ENCODE assay signal across 1 cellular context in the genomic region with DNA sequence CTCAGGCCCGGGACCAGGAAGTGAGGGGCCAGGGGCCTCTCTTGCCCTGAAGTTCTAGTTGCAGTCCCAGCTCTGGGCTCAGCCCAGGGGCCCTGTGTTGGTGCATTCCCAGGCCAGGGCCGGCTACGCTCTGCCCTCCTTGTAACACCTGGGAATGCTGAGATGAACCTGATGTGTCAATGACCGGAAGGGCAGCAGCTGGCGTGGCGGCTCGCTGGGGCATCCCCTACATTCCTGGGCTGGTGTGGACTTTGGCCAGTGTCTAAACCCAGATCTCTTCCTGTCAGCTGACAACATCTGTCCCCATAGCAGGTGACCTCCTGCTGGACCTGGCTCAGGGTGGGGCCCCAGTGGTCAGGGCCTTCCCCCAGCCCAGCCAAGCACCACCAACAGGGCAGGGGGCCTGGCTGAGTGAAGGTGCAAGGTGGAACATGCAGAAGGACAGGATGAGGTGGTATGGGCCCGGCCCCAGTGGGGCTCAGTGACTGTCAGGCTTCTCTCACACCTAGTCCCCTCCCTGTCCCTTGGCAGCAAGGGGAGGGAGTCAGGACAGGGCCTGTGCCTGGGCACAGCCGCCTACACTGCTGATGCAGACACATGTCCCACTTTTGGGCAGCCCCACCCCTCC.
TF ChIP-seq lines count a peak whose summit lies in the region.

No MANE protein-coding gene starts in this region.

TF ChIP-seq in HepG2, 621 proteins besides CTCF, POLR2A, EP300 and RAD21 (continued from another document and continues in another):
- TF ChIP-seq, protein P1, sequence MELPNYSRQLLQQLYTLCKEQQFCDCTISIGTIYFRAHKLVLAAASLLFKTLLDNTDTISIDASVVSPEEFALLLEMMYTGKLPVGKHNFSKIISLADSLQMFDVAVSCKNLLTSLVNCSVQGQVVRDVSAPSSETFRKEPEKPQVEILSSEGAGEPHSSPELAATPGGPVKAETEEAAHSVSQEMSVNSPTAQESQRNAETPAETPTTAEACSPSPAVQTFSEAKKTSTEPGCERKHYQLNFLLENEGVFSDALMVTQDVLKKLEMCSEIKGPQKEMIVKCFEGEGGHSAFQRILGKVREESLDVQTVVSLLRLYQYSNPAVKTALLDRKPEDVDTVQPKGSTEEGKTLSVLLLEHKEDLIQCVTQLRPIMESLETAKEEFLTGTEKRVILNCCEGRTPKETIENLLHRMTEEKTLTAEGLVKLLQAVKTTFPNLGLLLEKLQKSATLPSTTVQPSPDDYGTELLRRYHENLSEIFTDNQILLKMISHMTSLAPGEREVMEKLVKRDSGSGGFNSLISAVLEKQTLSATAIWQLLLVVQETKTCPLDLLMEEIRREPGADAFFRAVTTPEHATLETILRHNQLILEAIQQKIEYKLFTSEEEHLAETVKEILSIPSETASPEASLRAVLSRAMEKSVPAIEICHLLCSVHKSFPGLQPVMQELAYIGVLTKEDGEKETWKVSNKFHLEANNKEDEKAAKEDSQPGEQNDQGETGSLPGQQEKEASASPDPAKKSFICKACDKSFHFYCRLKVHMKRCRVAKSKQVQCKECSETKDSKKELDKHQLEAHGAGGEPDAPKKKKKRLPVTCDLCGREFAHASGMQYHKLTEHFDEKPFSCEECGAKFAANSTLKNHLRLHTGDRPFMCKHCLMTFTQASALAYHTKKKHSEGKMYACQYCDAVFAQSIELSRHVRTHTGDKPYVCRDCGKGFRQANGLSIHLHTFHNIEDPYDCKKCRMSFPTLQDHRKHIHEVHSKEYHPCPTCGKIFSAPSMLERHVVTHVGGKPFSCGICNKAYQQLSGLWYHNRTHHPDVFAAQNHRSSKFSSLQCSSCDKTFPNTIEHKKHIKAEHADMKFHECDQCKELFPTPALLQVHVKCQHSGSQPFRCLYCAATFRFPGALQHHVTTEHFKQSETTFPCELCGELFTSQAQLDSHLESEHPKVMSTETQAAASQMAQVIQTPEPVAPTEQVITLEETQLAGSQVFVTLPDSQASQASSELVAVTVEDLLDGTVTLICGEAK (IDR thresholded peaks at IDR 0.05), result no peak
- TF ChIP-seq, protein P1 (CRISPR knock-in tag; IDR thresholded peaks at IDR 0.05), result peak; percentile 57; the same call in 1 of the 2 replicates
- TF ChIP-seq, protein P2, sequence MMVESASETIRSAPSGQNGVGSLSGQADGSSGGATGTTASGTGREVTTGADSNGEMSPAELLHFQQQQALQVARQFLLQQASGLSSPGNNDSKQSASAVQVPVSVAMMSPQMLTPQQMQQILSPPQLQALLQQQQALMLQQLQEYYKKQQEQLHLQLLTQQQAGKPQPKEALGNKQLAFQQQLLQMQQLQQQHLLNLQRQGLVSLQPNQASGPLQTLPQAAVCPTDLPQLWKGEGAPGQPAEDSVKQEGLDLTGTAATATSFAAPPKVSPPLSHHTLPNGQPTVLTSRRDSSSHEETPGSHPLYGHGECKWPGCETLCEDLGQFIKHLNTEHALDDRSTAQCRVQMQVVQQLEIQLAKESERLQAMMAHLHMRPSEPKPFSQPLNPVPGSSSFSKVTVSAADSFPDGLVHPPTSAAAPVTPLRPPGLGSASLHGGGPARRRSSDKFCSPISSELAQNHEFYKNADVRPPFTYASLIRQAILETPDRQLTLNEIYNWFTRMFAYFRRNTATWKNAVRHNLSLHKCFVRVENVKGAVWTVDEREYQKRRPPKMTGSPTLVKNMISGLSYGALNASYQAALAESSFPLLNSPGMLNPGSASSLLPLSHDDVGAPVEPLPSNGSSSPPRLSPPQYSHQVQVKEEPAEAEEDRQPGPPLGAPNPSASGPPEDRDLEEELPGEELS (CRISPR knock-in tag; IDR thresholded peaks at IDR 0.05), result peak; percentile 93
- TF ChIP-seq, protein P3, sequence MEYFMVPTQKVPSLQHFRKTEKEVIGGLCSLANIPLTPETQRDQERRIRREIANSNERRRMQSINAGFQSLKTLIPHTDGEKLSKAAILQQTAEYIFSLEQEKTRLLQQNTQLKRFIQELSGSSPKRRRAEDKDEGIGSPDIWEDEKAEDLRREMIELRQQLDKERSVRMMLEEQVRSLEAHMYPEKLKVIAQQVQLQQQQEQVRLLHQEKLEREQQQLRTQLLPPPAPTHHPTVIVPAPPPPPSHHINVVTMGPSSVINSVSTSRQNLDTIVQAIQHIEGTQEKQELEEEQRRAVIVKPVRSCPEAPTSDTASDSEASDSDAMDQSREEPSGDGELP (IDR thresholded peaks at IDR 0.05; ENCODE audit: borderline replicate concordance, low read depth), result peak; percentile 100
- TF ChIP-seq ZFP62 (CRISPR knock-in tag; IDR thresholded peaks at IDR 0.05) (no peak), ZNF451 (CRISPR knock-in tag; IDR thresholded peaks at IDR 0.05) (peak; percentile 89), THYN1 (CRISPR knock-in tag; IDR thresholded peaks at IDR 0.05; ENCODE audit: borderline replicate concordance, low read depth) (no peak), ZNF607 (CRISPR knock-in tag; IDR thresholded peaks at IDR 0.05; ENCODE audit: borderline replicate concordance) (peak; percentile 92), NCOA2 (CRISPR knock-in tag; IDR thresholded peaks at IDR 0.05) (peak; percentile 95), MIXL1 (CRISPR knock-in tag; IDR thresholded peaks at IDR 0.05) (peak; percentile 69; the same call in 1 of the 2 replicates), TOPORS (CRISPR knock-in tag; IDR thresholded peaks at IDR 0.05) (peak; percentile 81; the same call in 1 of the 2 replicates), FOXC1 (CRISPR knock-in tag; IDR thresholded peaks at IDR 0.05; ENCODE audit: borderline replicate concordance) (peak; percentile 98), ZNF180 (CRISPR knock-in tag; IDR thresholded peaks at IDR 0.05; ENCODE audit: borderline replicate concordance, low read depth) (no peak), TBP (CRISPR knock-in tag; IDR thresholded peaks at IDR 0.05) (no peak), GZF1 (CRISPR knock-in tag; IDR thresholded peaks at IDR 0.05) (no peak), NCOR1 (IDR thresholded peaks at IDR 0.05; ENCODE audit: borderline replicate concordance, low read length) (peak; percentile 92), ONECUT2 (CRISPR knock-in tag; IDR thresholded peaks at IDR 0.05) (no peak), KDM4B (CRISPR knock-in tag; IDR thresholded peaks at IDR 0.05) (peak; percentile 96), CC2D1A (CRISPR knock-in tag; IDR thresholded peaks at IDR 0.05) (no peak), ZNF335 (CRISPR knock-in tag; IDR thresholded peaks at IDR 0.05) (no peak), ZNF850 (CRISPR knock-in tag; conservative IDR thresholded peaks at IDR 0.05) (no peak), ZFP90 (CRISPR knock-in tag; IDR thresholded peaks at IDR 0.05; ENCODE audit: borderline replicate concordance) (peak; percentile 96)
- TF ChIP-seq, protein P4, sequence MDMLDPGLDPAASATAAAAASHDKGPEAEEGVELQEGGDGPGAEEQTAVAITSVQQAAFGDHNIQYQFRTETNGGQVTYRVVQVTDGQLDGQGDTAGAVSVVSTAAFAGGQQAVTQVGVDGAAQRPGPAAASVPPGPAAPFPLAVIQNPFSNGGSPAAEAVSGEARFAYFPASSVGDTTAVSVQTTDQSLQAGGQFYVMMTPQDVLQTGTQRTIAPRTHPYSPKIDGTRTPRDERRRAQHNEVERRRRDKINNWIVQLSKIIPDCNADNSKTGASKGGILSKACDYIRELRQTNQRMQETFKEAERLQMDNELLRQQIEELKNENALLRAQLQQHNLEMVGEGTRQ (IDR thresholded peaks at IDR 0.05; ENCODE audit: low read depth, low read length), result peak; percentile 80
- TF ChIP-seq, protein P4 (CRISPR knock-in tag; IDR thresholded peaks at IDR 0.05; ENCODE audit: borderline replicate concordance), result peak; percentile 91; the same call in 1 of the 2 replicates
- TF ChIP-seq, protein P5, sequence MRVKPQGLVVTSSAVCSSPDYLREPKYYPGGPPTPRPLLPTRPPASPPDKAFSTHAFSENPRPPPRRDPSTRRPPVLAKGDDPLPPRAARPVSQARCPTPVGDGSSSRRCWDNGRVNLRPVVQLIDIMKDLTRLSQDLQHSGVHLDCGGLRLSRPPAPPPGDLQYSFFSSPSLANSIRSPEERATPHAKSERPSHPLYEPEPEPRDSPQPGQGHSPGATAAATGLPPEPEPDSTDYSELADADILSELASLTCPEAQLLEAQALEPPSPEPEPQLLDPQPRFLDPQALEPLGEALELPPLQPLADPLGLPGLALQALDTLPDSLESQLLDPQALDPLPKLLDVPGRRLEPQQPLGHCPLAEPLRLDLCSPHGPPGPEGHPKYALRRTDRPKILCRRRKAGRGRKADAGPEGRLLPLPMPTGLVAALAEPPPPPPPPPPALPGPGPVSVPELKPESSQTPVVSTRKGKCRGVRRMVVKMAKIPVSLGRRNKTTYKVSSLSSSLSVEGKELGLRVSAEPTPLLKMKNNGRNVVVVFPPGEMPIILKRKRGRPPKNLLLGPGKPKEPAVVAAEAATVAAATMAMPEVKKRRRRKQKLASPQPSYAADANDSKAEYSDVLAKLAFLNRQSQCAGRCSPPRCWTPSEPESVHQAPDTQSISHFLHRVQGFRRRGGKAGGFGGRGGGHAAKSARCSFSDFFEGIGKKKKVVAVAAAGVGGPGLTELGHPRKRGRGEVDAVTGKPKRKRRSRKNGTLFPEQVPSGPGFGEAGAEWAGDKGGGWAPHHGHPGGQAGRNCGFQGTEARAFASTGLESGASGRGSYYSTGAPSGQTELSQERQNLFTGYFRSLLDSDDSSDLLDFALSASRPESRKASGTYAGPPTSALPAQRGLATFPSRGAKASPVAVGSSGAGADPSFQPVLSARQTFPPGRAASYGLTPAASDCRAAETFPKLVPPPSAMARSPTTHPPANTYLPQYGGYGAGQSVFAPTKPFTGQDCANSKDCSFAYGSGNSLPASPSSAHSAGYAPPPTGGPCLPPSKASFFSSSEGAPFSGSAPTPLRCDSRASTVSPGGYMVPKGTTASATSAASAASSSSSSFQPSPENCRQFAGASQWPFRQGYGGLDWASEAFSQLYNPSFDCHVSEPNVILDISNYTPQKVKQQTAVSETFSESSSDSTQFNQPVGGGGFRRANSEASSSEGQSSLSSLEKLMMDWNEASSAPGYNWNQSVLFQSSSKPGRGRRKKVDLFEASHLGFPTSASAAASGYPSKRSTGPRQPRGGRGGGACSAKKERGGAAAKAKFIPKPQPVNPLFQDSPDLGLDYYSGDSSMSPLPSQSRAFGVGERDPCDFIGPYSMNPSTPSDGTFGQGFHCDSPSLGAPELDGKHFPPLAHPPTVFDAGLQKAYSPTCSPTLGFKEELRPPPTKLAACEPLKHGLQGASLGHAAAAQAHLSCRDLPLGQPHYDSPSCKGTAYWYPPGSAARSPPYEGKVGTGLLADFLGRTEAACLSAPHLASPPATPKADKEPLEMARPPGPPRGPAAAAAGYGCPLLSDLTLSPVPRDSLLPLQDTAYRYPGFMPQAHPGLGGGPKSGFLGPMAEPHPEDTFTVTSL (CRISPR knock-in tag; IDR thresholded peaks at IDR 0.05; ENCODE audit: borderline replicate concordance), result 0 out of 2 replicates have a peak, but pooled peaks have one; percentile 40
- TF ChIP-seq, protein P6, sequence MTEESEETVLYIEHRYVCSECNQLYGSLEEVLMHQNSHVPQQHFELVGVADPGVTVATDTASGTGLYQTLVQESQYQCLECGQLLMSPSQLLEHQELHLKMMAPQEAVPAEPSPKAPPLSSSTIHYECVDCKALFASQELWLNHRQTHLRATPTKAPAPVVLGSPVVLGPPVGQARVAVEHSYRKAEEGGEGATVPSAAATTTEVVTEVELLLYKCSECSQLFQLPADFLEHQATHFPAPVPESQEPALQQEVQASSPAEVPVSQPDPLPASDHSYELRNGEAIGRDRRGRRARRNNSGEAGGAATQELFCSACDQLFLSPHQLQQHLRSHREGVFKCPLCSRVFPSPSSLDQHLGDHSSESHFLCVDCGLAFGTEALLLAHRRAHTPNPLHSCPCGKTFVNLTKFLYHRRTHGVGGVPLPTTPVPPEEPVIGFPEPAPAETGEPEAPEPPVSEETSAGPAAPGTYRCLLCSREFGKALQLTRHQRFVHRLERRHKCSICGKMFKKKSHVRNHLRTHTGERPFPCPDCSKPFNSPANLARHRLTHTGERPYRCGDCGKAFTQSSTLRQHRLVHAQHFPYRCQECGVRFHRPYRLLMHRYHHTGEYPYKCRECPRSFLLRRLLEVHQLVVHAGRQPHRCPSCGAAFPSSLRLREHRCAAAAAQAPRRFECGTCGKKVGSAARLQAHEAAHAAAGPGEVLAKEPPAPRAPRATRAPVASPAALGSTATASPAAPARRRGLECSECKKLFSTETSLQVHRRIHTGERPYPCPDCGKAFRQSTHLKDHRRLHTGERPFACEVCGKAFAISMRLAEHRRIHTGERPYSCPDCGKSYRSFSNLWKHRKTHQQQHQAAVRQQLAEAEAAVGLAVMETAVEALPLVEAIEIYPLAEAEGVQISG (CRISPR knock-in tag; IDR thresholded peaks at IDR 0.05), result peak; percentile 92
